Comparison of ENCODE assay signal across 1 cellular context in the genomic region with DNA sequence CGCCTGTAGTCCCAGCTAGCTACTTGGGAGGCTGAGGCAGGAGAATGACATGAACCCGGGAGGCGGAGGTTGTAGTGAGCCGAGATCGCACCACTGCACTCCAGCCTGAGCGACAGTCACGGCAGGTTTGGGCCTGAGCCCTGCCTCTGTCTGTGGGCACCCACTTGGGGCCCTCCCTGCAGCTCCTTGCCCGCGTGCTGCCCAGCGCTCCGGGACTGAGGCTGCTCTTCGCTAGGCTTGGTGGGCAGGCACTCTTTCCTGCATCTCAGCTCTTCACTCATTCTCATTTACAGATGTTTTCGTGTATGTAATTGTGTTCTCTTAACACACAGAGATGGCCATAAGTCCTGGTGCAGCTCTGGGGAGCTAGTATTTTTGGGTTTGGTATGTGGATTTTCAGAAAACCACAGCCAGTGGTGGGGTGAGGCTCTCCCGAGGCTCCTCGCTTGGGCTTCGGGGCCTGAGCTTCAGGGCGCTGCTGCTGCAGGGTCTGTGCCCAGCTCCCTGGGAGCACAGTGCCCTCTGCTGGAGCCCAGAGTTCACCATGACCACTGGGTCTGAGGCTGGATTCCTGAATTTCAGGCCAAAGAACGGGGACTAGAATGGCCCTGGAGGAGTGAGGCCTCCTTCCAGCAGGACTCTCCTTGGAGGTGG.
TF ChIP-seq lines count a peak whose summit lies in the region.

No MANE protein-coding gene starts in this region.

TF ChIP-seq in neural cell, 6 proteins besides CTCF, POLR2A, EP300 and RAD21:
- TF ChIP-seq SMC3 (conservative IDR thresholded peaks at IDR 0.05; ENCODE audit: poor library complexity) (peak; percentile 93), POLR2AphosphoS5 (IDR thresholded peaks at IDR 0.05) (no peak)
